ENCODE assay signal across 26 cellular contexts in the genomic region with DNA sequence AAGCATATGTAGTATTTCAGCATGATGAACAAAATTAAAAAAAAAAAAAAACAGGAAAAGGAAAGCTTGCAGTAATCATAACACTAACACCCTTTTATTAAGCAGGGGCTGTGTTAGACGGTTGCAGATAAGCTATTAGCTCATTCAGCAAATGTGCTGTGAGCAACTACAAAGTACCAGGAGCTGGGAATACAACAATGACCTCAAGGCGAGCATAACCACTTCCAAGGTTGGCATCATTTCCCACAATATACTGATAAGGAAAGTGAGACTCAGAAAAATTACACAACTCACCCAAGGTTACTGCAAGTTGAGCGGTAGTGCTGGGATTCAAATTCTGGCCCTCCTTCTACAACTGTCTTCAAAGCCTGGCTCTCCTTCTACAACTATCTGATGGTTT. TPM values are rescaled to one million over a fixed set of nuclear protein-coding genes. Genes with fewer than 3 reads are reported as not detected.
A peak's percentile ranks its signal among the peaks of the same experiment; 100 is the strongest.
DNase-seq lines count a peak whose midpoint lies in the region; ATAC-seq and TF ChIP-seq lines count a peak whose summit lies in the region.
"Had no signal": no experiment of that assay in that cellular context is flagged by ENCODE, and none has a peak within 500 bp of the region (broad histone marks: within the 10 kb centered on the region; RNA-seq: fewer than 3 reads in every experiment).

No MANE protein-coding gene starts in this region.

- peak; percentile 92 for ATAC-seq in Right ventricle myocardium inferior
- ATAC-seq in left cardiac atrium = peak; percentile 89 to 96
- ATAC-seq in upper lobe of right lung = peak; percentile 65
- no peak for ATAC-seq in GM19455 (IDR thresholded peaks at IDR 0.05; ENCODE audit: unreplicated experiment)
- ATAC-seq: A549; gastroesophageal sphincter; GM23338; stimulated activated naive CD8-positive, alpha-beta T cell treated with anti-CD3 and anti-CD28 coated beads, Interleukin-15, amount 100 ng/mL, for 72 hours had no signal

- no peak overlapping the region for H3K27ac ChIP-seq in upper lobe of right lung
- H3K27ac ChIP-seq: A549, gastroesophageal sphincter, transverse colon had no signal

- intact Hi-C loops in Right ventricle myocardium inferior (cut with DNase I) (no loop called here), cardiac septum (cut with DNase I) (no loop called here), left cardiac atrium (cut with DNase I) (no loop called here), upper lobe of right lung (cut with DNase I) (no loop called here)

- H3K9me3 ChIP-seq in upper lobe of right lung = no peaks in the 10 kb centered on the region
- H3K9me3 ChIP-seq: A549, BE2C, gastroesophageal sphincter, transverse colon had no signal

- H3K4me1 ChIP-seq in upper lobe of right lung = no peaks in the 10 kb centered on the region
- H3K4me1 ChIP-seq: BE2C, gastroesophageal sphincter, transverse colon had no signal

- no peaks in the 10 kb centered on the region for H3K27me3 ChIP-seq in upper lobe of right lung
- H3K27me3 ChIP-seq: BE2C, gastroesophageal sphincter, transverse colon had no signal

- no peak for TF ChIP-seq CTCF in upper lobe of right lung (IDR thresholded peaks at IDR 0.05)

- no peak overlapping the region for H3K4me3 ChIP-seq in upper lobe of right lung
- H3K4me3 ChIP-seq: A549, gastroesophageal sphincter, GM23338, transverse colon had no signal

- no peak for DNase-seq in Right ventricle myocardium inferior (ENCODE audit: missing footprints)
- no peak for DNase-seq in cardiac septum (ENCODE audit: low spot score)
- peak; percentile 50 for DNase-seq in astrocyte of the hippocampus (ENCODE audit: low read depth, low spot score)
- no peak for DNase-seq in left cardiac atrium
- DNase-seq in upper lobe of right lung = no peak
- no peak for DNase-seq in NCI-H2196 treated with DMSO at 0.1 percent for 48 hours (lab: John Stamatoyannopoulos, UW; ENCODE audit: unreplicated experiment)
- no peak for DNase-seq in GOT3 (lab: John Stamatoyannopoulos, UW)
- DNase-seq: activated CD4-positive, alpha-beta memory T cell treated with anti-CD3 and anti-CD28 coated beads, Interleukin-2, amount 10 ng/mL, durations not matched to agents 7 days and 5 days; activated CD4-positive, CD25-positive, alpha-beta regulatory T cell; activated gamma-delta T cell treated with Interleukin-2 at 50 U/mL for 16 hours; BE2C; cerebellar nuclear complex; COR-L47; EL; erythroblast; mesendoderm; NCI-H1417; NCI-H524; retina; stimulated activated naive CD8-positive, alpha-beta T cell treated with anti-CD3 and anti-CD28 coated beads, Interleukin-15, amount 100 ng/mL, for 72 hours; T-helper 9 cell; transverse colon had no signal

- H3K36me3 ChIP-seq in upper lobe of right lung = no peaks in the 10 kb centered on the region
- H3K36me3 ChIP-seq: BE2C, gastroesophageal sphincter, transverse colon had no signal

RNA-seq across cellular contexts. Expression of a gene that starts 38.2 kb away (rescaled TPM):
- 115 TPM for total RNA-seq in Right ventricle myocardium inferior
- 152 TPM for total RNA-seq in cardiac septum
- 100 to 1,000 TPM; 132 to 184 TPM for total RNA-seq in left cardiac atrium
- total RNA-seq in upper lobe of right lung = 229 TPM
